ENCODE assay signal across 8 cellular contexts in the genomic region with DNA sequence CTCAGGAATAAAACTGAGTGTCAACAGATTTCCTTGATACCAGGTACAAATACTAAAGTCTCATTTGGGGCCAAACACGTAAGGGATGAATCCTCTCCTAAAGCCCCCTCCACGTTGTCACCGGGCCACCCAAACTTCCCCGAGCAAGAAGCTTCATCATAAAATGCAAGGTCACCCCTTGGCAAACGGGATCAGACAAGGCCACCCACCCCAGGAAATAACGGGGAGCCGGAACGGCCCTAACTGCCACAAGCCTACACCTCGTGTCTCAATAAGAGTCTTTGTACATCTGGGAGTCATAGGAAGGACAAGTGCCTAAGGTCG. TPM values are rescaled to one million over a fixed set of nuclear protein-coding genes. Genes with fewer than 3 reads are reported as not detected.
DNase-seq lines count a peak whose midpoint lies in the region; ATAC-seq, FAIRE-seq and TF ChIP-seq lines count a peak whose summit lies in the region.

No MANE protein-coding gene starts in this region.

- no peak for ATAC-seq in HG02973 (IDR thresholded peaks at IDR 0.05; ENCODE audit: unreplicated experiment)

- peaks cover 58% of the 10 kb centered on the region for H3K79me2 ChIP-seq in keratinocyte (ENCODE audit: control insufficient read depth, insufficient read depth, low read length)

- no peak for TF ChIP-seq POLR2A in suprapubic skin (IDR thresholded peaks at IDR 0.05)

- H3K4me3 ChIP-seq in adipocyte (ENCODE audit: low read length) (peak overlapping the region; percentile 99), keratinocyte (ENCODE audit: control insufficient read depth in 2 of 3, extremely low read depth in 1 of 3, insufficient read depth in 2 of 3, low read depth in 1 of 3, low read length in 3 of 3) (peak overlapping the region; percentile 83 to 98 (median 95)), suprapubic skin (peak overlapping the region; percentile 99)

- H3K27me3 ChIP-seq in adipocyte (replicated peaks; ENCODE audit: control insufficient read depth, insufficient read depth, low read length): no peaks in the 10 kb centered on the region
- H3K27me3 ChIP-seq in keratinocyte (ENCODE audit: control insufficient read depth, extremely low read depth, insufficient read depth, low read length): no peaks in the 10 kb centered on the region
- H3K27me3 ChIP-seq in suprapubic skin: no peaks in the 10 kb centered on the region

- H3K27ac Mint-ChIP-seq in T-helper 1 cell treated with Interleukin-12 subunit alpha and Interleukin-12 subunit beta and Interleukin-4 antibody, amounts not matched to agents 30 μg/mL and 1 μg/mL, for 36 hours: peak overlapping the region; percentile 91

- DNase-seq in T-helper 1 cell (no peak), adipocyte (ENCODE audit: low read depth) (no peak), keratinocyte (ENCODE audit: low read depth, low spot score) (peak; percentile 21), suprapubic skin (ENCODE audit: low spot score in 2 of 2) (no peak), CD1c-positive myeloid dendritic cell (ENCODE audit: extremely low spot score) (no peak), GM13977 (ENCODE audit: low spot score) (no peak)

- peaks cover 37% of the 10 kb centered on the region for H3K36me3 Mint-ChIP-seq in T-helper 1 cell treated with Interleukin-12 subunit alpha and Interleukin-12 subunit beta and Interleukin-4 antibody, amounts not matched to agents 30 μg/mL and 1 μg/mL, for 36 hours (ENCODE audit: low read depth)

- no peaks in the 10 kb centered on the region for H3K9me3 ChIP-seq in adipocyte (ENCODE audit: control insufficient read depth, low read length)
- H3K9me3 ChIP-seq in keratinocyte (ENCODE audit: control insufficient read depth, low read depth, low read length): no peaks in the 10 kb centered on the region
- no peaks in the 10 kb centered on the region for H3K9me3 ChIP-seq in suprapubic skin

- H3K4me2 ChIP-seq in keratinocyte (ENCODE audit: control insufficient read depth, extremely low read depth, insufficient read depth, low read depth, low read length): peak overlapping the region; percentile 94

- peaks cover 48% of the 10 kb centered on the region for H3K36me3 ChIP-seq in adipocyte (ENCODE audit: control insufficient read depth, insufficient read depth, low read length, severe bottlenecking)
- peaks cover 45 to 53% of the 10 kb centered on the region in 2 experiments for H3K36me3 ChIP-seq in keratinocyte (ENCODE audit: control insufficient read depth in 2 of 2, extremely low read depth in 1 of 2, insufficient read depth in 2 of 2, low read length in 2 of 2)
- H3K36me3 ChIP-seq in suprapubic skin: peaks cover 47% of the 10 kb centered on the region

- dilution Hi-C loops in keratinocyte (cut with MboI; ENCODE audit: extremely low pct_ligation_motif_present, low sequenced_read_pairs): no loop called here

- H3K9me1 ChIP-seq in keratinocyte (ENCODE audit: control insufficient read depth, extremely low read depth, insufficient read depth, low read length): peaks cover 8% of the 10 kb centered on the region

- no peak for FAIRE-seq in keratinocyte (lab: Jason Lieb, UNC)

- no peak overlapping the region for H2AFZ ChIP-seq in keratinocyte (ENCODE audit: control insufficient read depth, low read length)

- H3K4me1 ChIP-seq in adipocyte (ENCODE audit: control insufficient read depth, insufficient read depth, low read length) (peaks cover 48% of the 10 kb centered on the region), keratinocyte (ENCODE audit: control insufficient read depth, extremely low read depth, insufficient read depth, low read length) (peaks cover 41% of the 10 kb centered on the region), suprapubic skin (peaks cover 64% of the 10 kb centered on the region)

- H3K9ac ChIP-seq in adipocyte (ENCODE audit: low read length) (peak overlapping the region; percentile 100), keratinocyte (ENCODE audit: control insufficient read depth, extremely low read depth, insufficient read depth, low read length) (peak overlapping the region; percentile 99)

- peak overlapping the region; percentile 99 for H3K4me3 Mint-ChIP-seq in T-helper 1 cell treated with Interleukin-12 subunit alpha and Interleukin-12 subunit beta and Interleukin-4 antibody, amounts not matched to agents 30 μg/mL and 1 μg/mL, for 36 hours

- peaks cover 39% of the 10 kb centered on the region for H3K4me1 Mint-ChIP-seq in T-helper 1 cell treated with Interleukin-12 subunit alpha and Interleukin-12 subunit beta and Interleukin-4 antibody, amounts not matched to agents 30 μg/mL and 1 μg/mL, for 36 hours (ENCODE audit: low read depth)

- in situ Hi-C loops in GM13977 (cut with MboI; ENCODE audit: low pct_unique_long_range_greater_than_20kb, low sequenced_read_pairs, unreplicated experiment): no loop called here

- peaks cover 59% of the 10 kb centered on the region for H4K20me1 ChIP-seq in keratinocyte (ENCODE audit: control insufficient read depth, extremely low read depth, insufficient read depth, low read length)

- H3K27me3 Mint-ChIP-seq in T-helper 1 cell treated with Interleukin-12 subunit alpha and Interleukin-12 subunit beta and Interleukin-4 antibody, amounts not matched to agents 30 μg/mL and 1 μg/mL, for 36 hours (ENCODE audit: low read depth): no peaks in the 10 kb centered on the region

- no peaks in the 10 kb centered on the region for H3K9me3 Mint-ChIP-seq in T-helper 1 cell treated with Interleukin-12 subunit alpha and Interleukin-12 subunit beta and Interleukin-4 antibody, amounts not matched to agents 30 μg/mL and 1 μg/mL, for 36 hours

- 1% methylated on average over 10 of the region's 10 CpGs for WGBS in suprapubic skin

- H3K27ac ChIP-seq in keratinocyte (ENCODE audit: control insufficient read depth, insufficient read depth, low read length) (peak overlapping the region; percentile 94), suprapubic skin (peak overlapping the region; percentile 98)

- TF ChIP-seq CTCF in keratinocyte (optimal IDR thresholded peaks at IDR 0.05 in 1 of 3, IDR thresholded peaks at IDR 0.05 in 1 of 3, conservative IDR thresholded peaks at IDR 0.05 in 1 of 3; ENCODE audit: extremely low read depth in 1 of 3, insufficient read depth in 2 of 3, low read length in 3 of 3) (no peak), suprapubic skin (IDR thresholded peaks at IDR 0.05) (no peak), GM13977 (IDR thresholded peaks at IDR 0.05; ENCODE audit: extremely low read depth, insufficient read depth, missing control alignments) (no peak)

- no peak for TF ChIP-seq EP300 in suprapubic skin (IDR thresholded peaks at IDR 0.05)

RNA-seq across cellular contexts. Expression of a gene that starts 0.7 kb away (rescaled TPM):
- polyA plus RNA-seq in keratinocyte: 884 to 1,193 TPM (median 1,022 TPM) in 3 replicates
- polyA plus RNA-seq in keratinocyte (2011; ENCODE audit: low read depth): 6,584 TPM
- polyA plus RNA-seq in keratinocyte (2011; cell fraction: cytosol; rRNA removed): 621 and 1,440 TPM in 2 replicates
- 422 and 581 TPM in 2 replicates for polyA plus RNA-seq in keratinocyte (2011; cell fraction: nucleus; rRNA removed)
- 2,384 and 2,702 TPM in 2 replicates for polyA plus RNA-seq in keratinocyte (2012; ENCODE audit: low replicate concordance)
- polyA minus RNA-seq in keratinocyte: 880 to 1,449 TPM (median 1,221 TPM) in 3 replicates
- 2,791 TPM for polyA minus RNA-seq in keratinocyte (2011; cell fraction: cytosol; rRNA and poly(A)+ RNA removed)
- 560 and 618 TPM in 2 replicates for polyA minus RNA-seq in keratinocyte (2011; cell fraction: nucleus; rRNA and poly(A)+ RNA removed)
- 1,000 to 10,000 TPM; 1,423 to 2,137 (median 2,023) TPM for total RNA-seq in suprapubic skin

RNA-seq across cellular contexts. Expression of a gene that starts 13.6 kb away (rescaled TPM):
- 57.3 to 94.7 TPM (median 60.8 TPM) in 3 replicates for polyA plus RNA-seq in keratinocyte
- 89.3 TPM for polyA plus RNA-seq in keratinocyte (2011; ENCODE audit: low read depth)
- polyA plus RNA-seq in keratinocyte (2011; cell fraction: cytosol; rRNA removed): 60.2 and 106 TPM in 2 replicates
- polyA plus RNA-seq in keratinocyte (2011; cell fraction: nucleus; rRNA removed): 129 and 173 TPM in 2 replicates
- 70.8 and 89.7 TPM in 2 replicates for polyA plus RNA-seq in keratinocyte (2012; ENCODE audit: low replicate concordance)
- polyA minus RNA-seq in keratinocyte: 48.0 to 162 TPM (median 77.5 TPM) in 3 replicates
- polyA minus RNA-seq in keratinocyte (2011; cell fraction: cytosol; rRNA and poly(A)+ RNA removed): 104 TPM
- 78.9 and 95.9 TPM in 2 replicates for polyA minus RNA-seq in keratinocyte (2011; cell fraction: nucleus; rRNA and poly(A)+ RNA removed)
- 10 to 100 TPM; 56.5 to 71.8 (median 61.7) TPM for total RNA-seq in suprapubic skin

RNA-seq across cellular contexts. Expression of a gene that starts 23.0 kb away (rescaled TPM):
- 6.1 to 11.4 TPM (median 7.5 TPM) in 3 replicates for polyA plus RNA-seq in keratinocyte
- polyA plus RNA-seq in keratinocyte (2011; ENCODE audit: low read depth): 18.7 TPM
- polyA plus RNA-seq in keratinocyte (2011; cell fraction: cytosol; rRNA removed): 6.4 and 13.1 TPM in 2 replicates
- 12.7 and 17.1 TPM in 2 replicates for polyA plus RNA-seq in keratinocyte (2011; cell fraction: nucleus; rRNA removed)
- 20.0 and 20.7 TPM in 2 replicates for polyA plus RNA-seq in keratinocyte (2012; ENCODE audit: low replicate concordance)
- polyA minus RNA-seq in keratinocyte: 7.4 to 42.2 TPM (median 7.6 TPM) in 3 replicates
- 7.7 TPM for polyA minus RNA-seq in keratinocyte (2011; cell fraction: cytosol; rRNA and poly(A)+ RNA removed)
- 8.4 and 9.0 TPM in 2 replicates for polyA minus RNA-seq in keratinocyte (2011; cell fraction: nucleus; rRNA and poly(A)+ RNA removed)
- total RNA-seq in suprapubic skin: 10 to 100 TPM; 17.1 to 28.7 (median 22.6) TPM

RNA-seq across cellular contexts. Expression of a gene that starts 51.7 kb away (rescaled TPM):
- polyA plus RNA-seq in keratinocyte: not detected in 3 replicates
- not detected for polyA plus RNA-seq in keratinocyte (2011; ENCODE audit: low read depth)
- not detected in 2 replicates for polyA plus RNA-seq in keratinocyte (2011; cell fraction: cytosol; rRNA removed)
- not detected in 2 replicates for polyA plus RNA-seq in keratinocyte (2011; cell fraction: nucleus; rRNA removed)
- 0.38 TPM in 1 of 2 replicates, not detected in the other for polyA plus RNA-seq in keratinocyte (2012; ENCODE audit: low replicate concordance)
- polyA minus RNA-seq in keratinocyte: not detected in 3 replicates
- polyA minus RNA-seq in keratinocyte (2011; cell fraction: cytosol; rRNA and poly(A)+ RNA removed): not detected
- polyA minus RNA-seq in keratinocyte (2011; cell fraction: nucleus; rRNA and poly(A)+ RNA removed): not detected in 2 replicates
- not detected for total RNA-seq in suprapubic skin
